Comparison of ENCODE assay signal across 16 cellular contexts in genomic region chr11:117223741-117224685, GRCh38. TPM values are rescaled to one million over a fixed set of nuclear protein-coding genes. Genes with fewer than 3 reads are reported as not detected.
DNase-seq lines count a peak whose midpoint lies in the region; ATAC-seq and TF ChIP-seq lines count a peak whose summit lies in the region.
"Had no signal": no experiment of that assay in that cellular context is flagged by ENCODE, and none has a peak within 500 bp of the region (broad histone marks: within the 10 kb centered on the region; RNA-seq: fewer than 3 reads in every experiment).

No MANE protein-coding gene starts in this region.

- intact Hi-C loops in ascending aorta (cut with DNase I) (no loop called here), A673 (cut with micrococcal nuclease; ENCODE audit: unreplicated experiment) (no loop called here)

- no peaks in the 10 kb centered on the region for H3K9me3 Mint-ChIP-seq in activated naive CD4-positive, alpha-beta T cell treated with anti-CD3 and anti-CD28 coated beads, Interleukin-2, amount 10 ng/mL, durations not matched to agents 7 days and 5 days
- H3K9me3 Mint-ChIP-seq: CD8-positive, alpha-beta memory T cell; naive thymus-derived CD8-positive, alpha-beta T cell had no signal

- H3K36me3 Mint-ChIP-seq in activated naive CD4-positive, alpha-beta T cell treated with anti-CD3 and anti-CD28 coated beads, Interleukin-2, amount 10 ng/mL, durations not matched to agents 7 days and 5 days: peaks cover 83% of the 10 kb centered on the region

- CTCF ChIA-PET in activated naive CD4-positive, alpha-beta T cell treated with anti-CD3 and anti-CD28 coated beads, Interleukin-2, amount 10 ng/mL, durations not matched to agents 7 days and 5 days (lab: Charles Lee): interaction anchor here (1.3 to 12.1 kb wide), 2 partner anchors 13 to 44 kb away, joined by 3 to 111 read pairs; partner anchors contain the start of gene SIDT2
- CTCF ChIA-PET in A673 (lab: Charles Lee): no interaction called here

- BruUV-seq in A673 (replicated peaks; lab: Mats Ljungman, UMichigan): no TSS peak

- H3K4me1 ChIP-seq in ascending aorta (peaks cover 20 to 34% of the 10 kb centered on the region in 2 donors), muscle layer of colon (ENCODE audit: insufficient read depth, low read length) (peaks cover 58% of the 10 kb centered on the region), thoracic aorta (ENCODE audit: control insufficient read depth in 1 of 2, low read depth in 2 of 2) (peaks cover 22 to 51% of the 10 kb centered on the region in 2 donors), A673 (ENCODE audit: insufficient read depth, low read length, poor library complexity, severe bottlenecking) (peaks cover 23% of the 10 kb centered on the region)

- H3K27ac ChIP-seq in ascending aorta (peak overlapping the region; percentile 90 to 94), muscle layer of colon (ENCODE audit: low read depth, low read length) (peak overlapping the region; percentile 83), thoracic aorta (peak overlapping the region; percentile 95 to 99), A673 (ENCODE audit: low read depth, low read length, poor library complexity, severe bottlenecking) (no peak overlapping the region)
- H3K27ac ChIP-seq: brain microvascular endothelial cell had no signal

- no peaks in the 10 kb centered on the region for H3K9me3 ChIP-seq in ascending aorta
- H3K9me3 ChIP-seq in muscle layer of colon (ENCODE audit: low read length): no peaks in the 10 kb centered on the region
- no peaks in the 10 kb centered on the region for H3K9me3 ChIP-seq in thoracic aorta
- H3K9me3 ChIP-seq in A673 (ENCODE audit: low read depth, low read length, poor library complexity, severe bottlenecking): no peaks in the 10 kb centered on the region
- H3K9me3 ChIP-seq: thyroid gland had no signal

- no peak overlapping the region for H3K4me3 ChIP-seq in ascending aorta
- no peak overlapping the region for H3K4me3 ChIP-seq in muscle layer of colon (ENCODE audit: low read depth in 1 of 2, low read length in 2 of 2)
- no peak overlapping the region for H3K4me3 ChIP-seq in thoracic aorta
- no peak overlapping the region for H3K4me3 ChIP-seq in A673 (ENCODE audit: low read depth, low read length, poor library complexity, severe bottlenecking)
- H3K4me3 ChIP-seq: thyroid gland had no signal

- POLR2A ChIA-PET in A673 (lab: Charles Lee; ENCODE audit: low non-redundant PET): interaction anchor here (0.6 kb wide), 1 partner anchor 388 kb away, joined by 3 read pairs; no protein-coding TSS in a partner anchor

- H3K36me3 ChIP-seq in ascending aorta (peaks cover 30 to 41% of the 10 kb centered on the region in 2 donors), muscle layer of colon (ENCODE audit: insufficient read depth, low read length) (peaks cover 44% of the 10 kb centered on the region), thoracic aorta (peaks cover 24% of the 10 kb centered on the region), A673 (ENCODE audit: insufficient read depth, low read length, poor library complexity, severe bottlenecking) (peaks cover 3% of the 10 kb centered on the region)

- peak overlapping the region; percentile 62 for H3K27ac Mint-ChIP-seq in activated naive CD4-positive, alpha-beta T cell treated with anti-CD3 and anti-CD28 coated beads, Interleukin-2, amount 10 ng/mL, durations not matched to agents 7 days and 5 days

- no peak overlapping the region for H3K4me3 Mint-ChIP-seq in activated naive CD4-positive, alpha-beta T cell treated with anti-CD3 and anti-CD28 coated beads, Interleukin-2, amount 10 ng/mL, durations not matched to agents 7 days and 5 days
- H3K4me3 Mint-ChIP-seq: naive thymus-derived CD8-positive, alpha-beta T cell had no signal

- no peaks in the 10 kb centered on the region for H3K27me3 Mint-ChIP-seq in activated naive CD4-positive, alpha-beta T cell treated with anti-CD3 and anti-CD28 coated beads, Interleukin-2, amount 10 ng/mL, durations not matched to agents 7 days and 5 days
- H3K27me3 Mint-ChIP-seq: naive thymus-derived CD8-positive, alpha-beta T cell had no signal

- ATAC-seq in thoracic aorta (ENCODE audit: insufficient number of reproducible peaks, low FRiP score, low read depth) (no peak), GM21423 (IDR thresholded peaks at IDR 0.05; ENCODE audit: unreplicated experiment) (no peak)
- ATAC-seq: naive thymus-derived CD8-positive, alpha-beta T cell; PC-3 had no signal

- H3K4me1 Mint-ChIP-seq in activated naive CD4-positive, alpha-beta T cell treated with anti-CD3 and anti-CD28 coated beads, Interleukin-2, amount 10 ng/mL, durations not matched to agents 7 days and 5 days: peaks cover 27% of the 10 kb centered on the region

- DNase-seq in activated naive CD4-positive, alpha-beta T cell treated with anti-CD3 and anti-CD28 coated beads, Interleukin-2, amount 10 ng/mL, durations not matched to agents 7 days and 5 days: no peak
- DNase-seq in activated naive CD4-positive, alpha-beta T cell treated with anti-CD3 and anti-CD28 coated beads, Interleukin-2, amount 50 U/mL, for 16 hours: no peak
- DNase-seq in ascending aorta (ENCODE audit: low spot score in 2 of 2): peak in 1 of 2 donors; percentile 64
- no peak for DNase-seq in thoracic aorta (ENCODE audit: low spot score)
- DNase-seq in SK-N-DZ (ENCODE audit: low spot score): no peak
- DNase-seq in A673 (ENCODE audit: low spot score): no peak
- DNase-seq: activated CD8-positive, alpha-beta memory T cell treated with anti-CD3 and anti-CD28 coated beads for 24 hours; brain microvascular endothelial cell; CD8-positive, alpha-beta memory T cell; EL; NCI-H526; PC-3; thyroid gland had no signal

- no peaks in the 10 kb centered on the region for H3K27me3 ChIP-seq in ascending aorta
- no peaks in the 10 kb centered on the region for H3K27me3 ChIP-seq in muscle layer of colon (ENCODE audit: control insufficient read depth in 1 of 2, insufficient read depth in 2 of 2, low read length in 2 of 2)
- no peaks in the 10 kb centered on the region for H3K27me3 ChIP-seq in thoracic aorta (replicated peaks; ENCODE audit: insufficient read depth)
- no peaks in the 10 kb centered on the region for H3K27me3 ChIP-seq in A673 (replicated peaks; ENCODE audit: insufficient read depth, low read depth, low read length, poor library complexity)
- H3K27me3 ChIP-seq: brain microvascular endothelial cell, thyroid gland had no signal

- no peak for TF ChIP-seq CTCF in ascending aorta (IDR thresholded peaks at IDR 0.05)
- TF ChIP-seq CTCF in thoracic aorta (IDR thresholded peaks at IDR 0.05): no peak
- no peak for TF ChIP-seq CTCF in A673 (conservative IDR thresholded peaks at IDR 0.05; ENCODE audit: low read depth, low read length)

- H3K9ac ChIP-seq in muscle layer of colon (ENCODE audit: low read length): peak overlapping the region; percentile 42

RNA-seq across cellular contexts. Expression of gene PCSK7, which starts 7.9 kb away (rescaled TPM):
- total RNA-seq in ascending aorta: 112 TPM
- 10 to 100 TPM; 41.4 to 90.2 TPM for total RNA-seq in thoracic aorta
- 13.0 and 13.2 TPM in 2 replicates for polyA plus RNA-seq in SK-N-DZ (2014; cell fraction: cytosol; rRNA removed)
- 33.9 and 37.1 TPM in 2 replicates for polyA plus RNA-seq in SK-N-DZ (2014; cell fraction: nucleus; rRNA removed)
- 49.0 and 53.2 TPM in 2 replicates for total RNA-seq in A673 (2021)

RNA-seq across cellular contexts. Expression of gene RNF214, which starts 8.5 kb away (rescaled TPM):
- total RNA-seq in ascending aorta (0.53 TPM), thoracic aorta (10 to 100 TPM; 14.6 to 21.8 TPM), A673 (2021) (37.8 and 50.3 TPM in 2 replicates)
- 5.8 TPM in 2 replicates for polyA plus RNA-seq in SK-N-DZ (2014; cell fraction: cytosol; rRNA removed)
- polyA plus RNA-seq in SK-N-DZ (2014; cell fraction: nucleus; rRNA removed): 4.5 and 4.6 TPM in 2 replicates

RNA-seq across cellular contexts. Expression of gene TAGLN, which starts 24.8 kb away (rescaled TPM):
- total RNA-seq in ascending aorta: 6,542 TPM
- over 10,000 TPM in 1 of 2 donors, 1,000 to 10,000 TPM in 1; 6,975 to 13,974 TPM for total RNA-seq in thoracic aorta
- 0.14 and 0.77 TPM in 2 replicates for polyA plus RNA-seq in SK-N-DZ (2014; cell fraction: cytosol; rRNA removed)
- polyA plus RNA-seq in SK-N-DZ (2014; cell fraction: nucleus; rRNA removed): 4.7 and 8.1 TPM in 2 replicates
- 19.4 and 27.2 TPM in 2 replicates for total RNA-seq in A673 (2021)

RNA-seq across cellular contexts. Expression of gene SIDT2, which starts 45.5 kb away (rescaled TPM):
- total RNA-seq in ascending aorta (45.4 TPM), thoracic aorta (10 to 100 TPM; 55.9 to 82.2 TPM), A673 (2021) (33.5 and 43.6 TPM in 2 replicates)
- 1.4 and 1.9 TPM in 2 replicates for polyA plus RNA-seq in SK-N-DZ (2014; cell fraction: cytosol; rRNA removed)
- 8.4 and 14.3 TPM in 2 replicates for polyA plus RNA-seq in SK-N-DZ (2014; cell fraction: nucleus; rRNA removed)

Comparison
In these comparisons a context has a peak if more than half of its experiments do, and no peak if none do; other contexts are left out.
1. RNA of gene RNF214, which starts 8.5 kb away (total RNA-seq): 37.8 to 50.3 TPM in A673 and 14.6 to 21.8 TPM in thoracic aorta; 0.53 TPM in ascending aorta (single experiment); every median in the first group is over 10 times any median in the second.
2. RNA of gene TAGLN, which starts 24.8 kb away (total RNA-seq): 6,975 to 13,974 TPM in thoracic aorta and 6,542 TPM in ascending aorta (single experiment); 19.4 to 27.2 TPM in A673; every median in the first group is over 100 times any median in the second.